18 cellular contexts compared by ENCODE assay signal in the genomic region with DNA sequence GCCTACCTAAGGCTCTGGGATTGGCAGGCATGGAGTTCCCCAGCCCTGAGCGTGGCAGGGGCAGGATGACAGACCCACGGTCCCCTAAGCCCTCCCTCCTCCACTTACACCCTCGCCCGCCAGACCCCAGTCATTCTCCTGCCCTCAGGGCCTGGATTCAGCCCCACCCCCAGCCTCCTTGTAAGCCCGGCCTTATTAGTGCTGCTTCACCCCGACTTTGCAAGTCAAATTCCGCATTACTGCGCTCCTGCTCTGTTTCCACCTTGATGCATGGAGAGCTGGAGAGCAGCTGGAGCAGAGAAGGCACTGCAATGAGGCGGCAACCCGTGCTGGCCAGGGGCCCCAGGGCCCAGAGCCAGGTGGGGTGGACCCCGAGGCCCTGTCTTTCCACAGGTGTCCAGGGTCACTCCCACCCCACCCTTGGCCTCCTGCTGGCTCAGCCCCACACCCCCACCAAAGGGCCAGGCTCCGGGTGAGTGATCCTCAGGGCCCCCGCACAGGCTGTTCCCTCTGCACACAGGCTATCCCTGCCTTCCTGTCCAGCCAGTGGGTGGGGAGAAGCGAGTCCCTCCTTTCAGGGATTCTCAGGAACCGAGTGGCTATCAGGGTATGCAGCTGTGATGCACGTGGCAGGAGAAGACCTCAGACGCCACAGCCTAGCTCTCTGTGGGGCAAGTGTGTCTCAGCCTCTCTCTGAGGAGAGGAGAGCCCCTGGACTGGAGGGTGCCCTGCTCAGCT. TPM values are rescaled to one million over a fixed set of nuclear protein-coding genes. Genes with fewer than 3 reads are reported as not detected.
A peak's percentile ranks its signal among the peaks of the same experiment; 100 is the strongest.
DNase-seq lines count a peak whose midpoint lies in the region; ATAC-seq, FAIRE-seq and TF ChIP-seq lines count a peak whose summit lies in the region.
"Had no signal": no experiment of that assay in that cellular context is flagged by ENCODE, and none has a peak within 500 bp of the region (broad histone marks: within the 10 kb centered on the region; RNA-seq: fewer than 3 reads in every experiment).

No MANE protein-coding gene starts in this region.

- H3K27ac ChIP-seq in BLaER1 (peak overlapping the region; percentile 89), HEK293 (ENCODE audit: extremely low read depth, low read depth, low read length) (no peak overlapping the region), K562 (ENCODE audit: extremely low read depth, low read depth, low read length) (no peak overlapping the region), upper lobe of right lung (no peak overlapping the region)
- H3K27ac ChIP-seq: 22Rv1, A549, KMS-11 had no signal

- H3K4me1 ChIP-seq in BLaER1 (peaks cover 98% of the 10 kb centered on the region), HEK293 (ENCODE audit: control insufficient read depth, insufficient read depth, low read length) (no peaks in the 10 kb centered on the region), K562 (replicated peaks in 1 of 2; ENCODE audit: control insufficient read depth in 2 of 2, insufficient read depth in 2 of 2, low read length in 2 of 2) (peaks cover 0 to 56% of the 10 kb centered on the region in 2 experiments; a peak in 2 of 5 replicates), upper lobe of right lung (peaks cover 3% of the 10 kb centered on the region)
- H3K4me1 ChIP-seq: A549 had no signal

- intact Hi-C loops in K562 (cut with micrococcal nuclease), result loop anchor here (10.0 kb wide), 1 partner anchor 257 kb away; no protein-coding TSS in a partner anchor
- intact Hi-C loops in upper lobe of right lung (cut with DNase I), result no loop called here

- no peak overlapping the region for H3K4me3 ChIP-seq in BLaER1
- H3K4me3 ChIP-seq in HEK293 (ENCODE audit: low read depth, low read length), result no peak overlapping the region
- H3K4me3 ChIP-seq in K562, result no peak overlapping the region
- H3K4me3 ChIP-seq in upper lobe of right lung, result no peak overlapping the region
- H3K4me3 ChIP-seq: A549 had no signal

- FAIRE-seq in K562 (lab: Jason Lieb, UNC) (no peak), urothelium cell line (lab: Jason Lieb, UNC) (peak; percentile 9)
- FAIRE-seq: A549, D721Med, G401.6, GM12891, GM19239 had no signal

- no TSS peak for BruUV-seq in K562 (replicated peaks; lab: Mats Ljungman, UMichigan)

- TF ChIP-seq CTCF in HEK293 (tag by site-specific recombination; IDR thresholded peaks at IDR 0.05) (no peak), K562 (IDR thresholded peaks at IDR 0.05 in 2 of 3, conservative IDR thresholded peaks at IDR 0.05 in 1 of 3; ENCODE audit: insufficient read depth in 2 of 3, low read depth in 1 of 3, low read length in 3 of 3) (peak in 1 of 3 experiments; percentile 4; a peak in 1 of 6 replicates), upper lobe of right lung (IDR thresholded peaks at IDR 0.05) (no peak)

- peak overlapping the region in 1 of 10 donors; percentile 52 for H3K27ac Mint-ChIP-seq in naive thymus-derived CD8-positive, alpha-beta T cell
- H3K27ac Mint-ChIP-seq: CD8-positive, alpha-beta T cell had no signal

- no peaks in the 10 kb centered on the region for H3K9me3 Mint-ChIP-seq in naive thymus-derived CD8-positive, alpha-beta T cell
- H3K9me3 Mint-ChIP-seq: CD8-positive, alpha-beta T cell had no signal

- in situ Hi-C loops in K562 (cut with MboI), result no loop called here

- H3K27me3 ChIP-seq in BLaER1, result no peaks in the 10 kb centered on the region
- peaks cover 96 to 100% of the 10 kb centered on the region in 2 experiments for H3K27me3 ChIP-seq in K562 (ENCODE audit: control insufficient read depth in 2 of 2, insufficient read depth in 2 of 2, low read length in 2 of 2)
- H3K27me3 ChIP-seq in upper lobe of right lung, result no peaks in the 10 kb centered on the region

- no peaks in the 10 kb centered on the region for H3K79me2 ChIP-seq in K562 (ENCODE audit: control insufficient read depth, insufficient read depth, low read length)

- H3K9me3 ChIP-seq in BLaER1, result no peaks in the 10 kb centered on the region
- no peaks in the 10 kb centered on the region for H3K9me3 ChIP-seq in HEK293 (ENCODE audit: control insufficient read depth, insufficient read depth, low read depth, low read length)
- no peaks in the 10 kb centered on the region for H3K9me3 ChIP-seq in K562 (replicated peaks; ENCODE audit: control insufficient read depth, insufficient read depth, low read depth, low read length)
- no peaks in the 10 kb centered on the region for H3K9me3 ChIP-seq in upper lobe of right lung
- H3K9me3 ChIP-seq: A549 had no signal

- H3K36me3 ChIP-seq in BLaER1 (no peaks in the 10 kb centered on the region), HEK293 (ENCODE audit: control insufficient read depth in 2 of 2, insufficient read depth in 1 of 2, low read length in 2 of 2) (no peaks in the 10 kb centered on the region), K562 (ENCODE audit: control insufficient read depth, insufficient read depth, low read length) (no peaks in the 10 kb centered on the region), upper lobe of right lung (no peaks in the 10 kb centered on the region)

- TF ChIP-seq EP300 in K562 (IDR thresholded peaks at IDR 0.05; ENCODE audit: low read length), result no peak

- peaks cover 0 to 3% (median under 1%) of the 10 kb centered on the region in 4 donors for H3K4me1 Mint-ChIP-seq in naive thymus-derived CD8-positive, alpha-beta T cell

- H4K20me1 ChIP-seq in BLaER1, result no peaks in the 10 kb centered on the region
- peaks cover 71% of the 10 kb centered on the region for H4K20me1 ChIP-seq in K562 (replicated peaks; ENCODE audit: control insufficient read depth, insufficient read depth, low read length)

- no peak for TF ChIP-seq RAD21 in K562 (CRISPR knock-in tag; conservative IDR thresholded peaks at IDR 0.05 in 1 of 2, IDR thresholded peaks at IDR 0.05 in 1 of 2)

- POLR2A ChIA-PET in HEK293 (lab: Yijun Ruan, JAX) (no interaction called here), K562 (lab: Yijun Ruan, JAX) (interaction anchor here (0.7 to 5.0 kb wide), 4 partner anchors 16 to 21 kb away, joined by 3 to 30 read pairs (median 4); no protein-coding TSS in a partner anchor)
- POLR2A ChIA-PET in naive thymus-derived CD8-positive, alpha-beta T cell (lab: Charles Lee), result no interaction called here

- CTCF ChIA-PET in HEK293 (lab: Yijun Ruan, JAX), result interaction anchor here (0.6 kb wide), 1 partner anchor 392 kb away, joined by 4 read pairs; no protein-coding TSS in a partner anchor
- CTCF ChIA-PET in K562 (lab: Yijun Ruan, JAX; ENCODE audit: low intra/inter-chr PET ratio), result no interaction called here

- no peaks in the 10 kb centered on the region for H3K27me3 Mint-ChIP-seq in naive thymus-derived CD8-positive, alpha-beta T cell

- no peak for TF ChIP-seq POLR2A in K562 (conservative IDR thresholded peaks at IDR 0.05)

- H3K4me3 Mint-ChIP-seq in naive thymus-derived CD8-positive, alpha-beta T cell, result no peak overlapping the region
- H3K4me3 Mint-ChIP-seq: CD8-positive, alpha-beta T cell had no signal

- no peaks in the 10 kb centered on the region for H3K36me3 Mint-ChIP-seq in naive thymus-derived CD8-positive, alpha-beta T cell
- H3K36me3 Mint-ChIP-seq: CD8-positive, alpha-beta T cell had no signal

- WGBS in K562 (ENCODE audit: insufficient coverage, low coverage, missing lambda C conversion rate), result 2% methylated on average over 17 of the region's 17 CpGs

- DNase-seq in K562 (ENCODE audit: extremely low read depth in 1 of 4, low spot score in 3 of 4), result peak in 1 of 4 experiments; percentile 68
- DNase-seq in urothelium cell line (ENCODE audit: low spot score), result no peak
- DNase-seq in naive thymus-derived CD8-positive, alpha-beta T cell, result no peak
- DNase-seq in upper lobe of right lung, result no peak
- DNase-seq: AML-193; CD8-positive, alpha-beta T cell; GOT3; H7 had no signal

- 0 out of 2 replicates have a peak overlapping the region, but pooled peaks have one; percentile 10 for H3K9ac ChIP-seq in BLaER1
- peak overlapping the region in 1 of 2 experiments; percentile 37; a peak in 2 of 4 replicates for H3K9ac ChIP-seq in K562 (ENCODE audit: insufficient read depth in 1 of 2, low read depth in 2 of 2, low read length in 2 of 2)
- H3K9ac ChIP-seq: KMS-11 had no signal

- H2AFZ ChIP-seq in K562 (ENCODE audit: low read depth, low read length), result no peak overlapping the region

- peaks cover 11% of the 10 kb centered on the region for H3K9me1 ChIP-seq in K562 (ENCODE audit: control insufficient read depth, insufficient read depth, low read length)

- H3K4me2 ChIP-seq in BLaER1 (peak overlapping the region; percentile 94), K562 (ENCODE audit: insufficient read depth, low read length) (no peak overlapping the region)
- H3K4me2 ChIP-seq: A549, KMS-11 had no signal

- ATAC-seq in K562, result peak; percentile 6
- no peak for ATAC-seq in naive thymus-derived CD8-positive, alpha-beta T cell
- no peak for ATAC-seq in HG03039 (IDR thresholded peaks at IDR 0.05; ENCODE audit: unreplicated experiment)
- ATAC-seq in upper lobe of right lung, result no peak
- ATAC-seq: CD8-positive, alpha-beta T cell had no signal

TF ChIP-seq in HEK293, 187 proteins besides CTCF, POLR2A, EP300 and RAD21 (continues in another document):
- TF ChIP-seq YY1 (tag by site-specific recombination; IDR thresholded peaks at IDR 0.05) (no peak), SP2 (tag by site-specific recombination; IDR thresholded peaks at IDR 0.05) (0 out of 2 replicates have a peak, but pooled peaks have one; percentile 9)

TF ChIP-seq in K562, 482 proteins besides CTCF, POLR2A, EP300 and RAD21 (continues in another document):
- peak; percentile 41 for TF ChIP-seq ETV1 (tag; conservative IDR thresholded peaks at IDR 0.05; ENCODE audit: low read depth)

RNA-seq across cellular contexts. Expression of gene RTN4R, which starts 36.5 kb away (rescaled TPM):
- total RNA-seq in K562 (2011; cell fraction: chromatin; rRNA removed; ENCODE audit: low replicate concordance), result 0.62 and 4.8 TPM in 2 replicates
- total RNA-seq in K562 (2011; cell fraction: nucleolus; rRNA removed), result 7.4 and 9.8 TPM in 2 replicates
- total RNA-seq in K562 (2011; cell fraction: nucleoplasm; rRNA removed), result 3.2 and 3.7 TPM in 2 replicates
- 1.5 and 2.3 TPM in 2 replicates for total RNA-seq in K562 (2014; rRNA removed)
- not detected in 2 replicates for total RNA-seq in K562 (2014; rRNA removed; fragmentation: Illumina TruSeq; extraction: Trizol)
- total RNA-seq in K562 (2015; rRNA removed; fragmentation: Illumina TruSeq; extraction: Trizol), result 0.41 and 0.43 TPM in 2 replicates
- 2.8 and 3.0 TPM in 2 replicates for total RNA-seq in K562 (2021)
- polyA plus RNA-seq in K562 (2011; rRNA removed), result 1.3 and 4.4 TPM in 2 replicates
- 5.9 and 9.9 TPM in 2 replicates for polyA plus RNA-seq in K562 (2011; cell fraction: cytosol; rRNA removed)
- 2.9 and 3.5 TPM in 2 replicates for polyA plus RNA-seq in K562 (2011; cell fraction: nucleus; rRNA removed)
- 2.9 and 4.6 TPM in 2 replicates for polyA plus RNA-seq in K562 (2012)
- 0.46 TPM in 1 of 2 replicates, not detected in the other for polyA plus RNA-seq in K562 (2014; fragmentation: Illumina TruSeq; extraction: Trizol)
- polyA plus RNA-seq in K562 (2014; fragmentation: Nextera tagmentation; extraction: Ambion mirVana), result under 1 TPM in 1 of 2 experiments, not detected in 1; 0.04 TPM
- 1.2 and 2.3 TPM in 2 replicates for polyA plus RNA-seq in K562 (2014; rRNA removed)
- 1.0 and 1.5 TPM in 2 replicates for polyA minus RNA-seq in K562 (2011; rRNA and poly(A)+ RNA removed)
- 5.1 and 13.6 TPM in 2 replicates for polyA minus RNA-seq in K562 (2011; cell fraction: cytosol; rRNA and poly(A)+ RNA removed)
- 0.40 and 1.3 TPM in 2 replicates for polyA minus RNA-seq in K562 (2011; cell fraction: nucleus; rRNA and poly(A)+ RNA removed)
- total RNA-seq in naive thymus-derived CD8-positive, alpha-beta T cell, result 1 to 10 TPM; 5.0 to 5.1 TPM
- polyA plus RNA-seq in naive thymus-derived CD8-positive, alpha-beta T cell, result 1 to 10 TPM; 4.3 to 5.6 (median 4.7) TPM
- total RNA-seq in upper lobe of right lung, result 9.8 TPM
